Comparison of ENCODE assay signal across 8 cellular contexts in the genomic region with DNA sequence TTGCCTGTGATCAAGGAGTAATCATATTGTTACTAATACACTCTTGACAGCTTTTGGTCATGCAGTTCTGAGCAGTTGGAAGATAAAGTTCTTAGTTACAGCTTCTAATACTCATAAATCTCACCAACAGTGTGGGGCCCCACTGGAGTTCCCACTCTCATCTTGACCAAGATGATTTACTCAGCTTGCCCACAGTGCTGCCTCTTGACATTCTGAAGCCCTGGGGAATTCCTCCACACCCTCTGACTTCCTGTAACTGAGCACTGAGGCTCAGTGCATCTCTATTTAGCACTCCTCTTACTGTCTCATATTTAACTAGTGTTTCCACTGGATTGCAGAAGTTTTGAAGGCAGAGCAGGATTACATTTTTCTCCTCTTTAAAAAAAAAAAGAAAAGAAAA. TPM values are rescaled to one million over a fixed set of nuclear protein-coding genes. Genes with fewer than 3 reads are reported as not detected.
DNase-seq lines count a peak whose midpoint lies in the region; ATAC-seq, FAIRE-seq and TF ChIP-seq lines count a peak whose summit lies in the region.

No MANE protein-coding gene starts in this region.

- no peak for TF ChIP-seq POLR2A in transverse colon (IDR thresholded peaks at IDR 0.05)

- intact Hi-C loops in transverse colon (cut with DNase I; ENCODE audit: low total_unique reads) = no loop called here

- H3K9me3 Mint-ChIP-seq in brain (no peaks in the 10 kb centered on the region), neural crest cell (no peaks in the 10 kb centered on the region)

- no peak for TF ChIP-seq EP300 in transverse colon (IDR thresholded peaks at IDR 0.05; ENCODE audit: low read depth)

- TF ChIP-seq CTCF in brain (conservative IDR thresholded peaks at IDR 0.05) = no peak
- no peak for TF ChIP-seq CTCF in neural crest cell (conservative IDR thresholded peaks at IDR 0.05)
- no peak for TF ChIP-seq CTCF in transverse colon (IDR thresholded peaks at IDR 0.05)

- peak overlapping the region; percentile 94 to 97 (median 96) for H3K27ac ChIP-seq in transverse colon

- no peak overlapping the region for H3K4me3 ChIP-seq in transverse colon

- ATAC-seq in HG03432 (IDR thresholded peaks at IDR 0.05; ENCODE audit: unreplicated experiment) = peak; percentile 62

- H3K27me3 Mint-ChIP-seq in brain (peaks cover 28% of the 10 kb centered on the region), neural crest cell (ENCODE audit: low read depth) (no peaks in the 10 kb centered on the region)

- H3K27ac Mint-ChIP-seq in brain (peak overlapping the region in 3 of 5 experiments; percentile 84 to 99 (median 94)), neural crest cell (ENCODE audit: unreplicated experiment) (no peak overlapping the region)

- peak; percentile 65 for DNase-seq in Ammon's horn (ENCODE audit: low spot score)
- DNase-seq in GM19239 (ENCODE audit: insufficient read length, low spot score) = no peak
- peak in 4 of 5 experiments; percentile 51 to 77 (median 62) for DNase-seq in T-helper 2 cell
- no peak for DNase-seq in neural crest cell (ENCODE audit: low read depth, low spot score)
- peak; percentile 51 for DNase-seq in transverse colon
- no peak for DNase-seq in NCI-H1092 treated with DMSO at 0.1 percent for 48 hours (lab: John Stamatoyannopoulos, UW)

- H3K36me3 Mint-ChIP-seq in brain (peaks cover 1% of the 10 kb centered on the region), neural crest cell (ENCODE audit: low read depth) (no peaks in the 10 kb centered on the region)

- in situ Hi-C loops in transverse colon (cut with MboI; ENCODE audit: low pct_ligation_motif_present in 1 of 4, low pct_unique_long_range_greater_than_20kb in 1 of 4, low sequenced_read_pairs in 3 of 4) = no loop called here

- FAIRE-seq in GM19239 (lab: Jason Lieb, UNC) = peak; percentile 93

- H3K4me1 Mint-ChIP-seq in brain (peaks cover 85% of the 10 kb centered on the region), neural crest cell (peaks cover 70% of the 10 kb centered on the region)

- H3K9me3 ChIP-seq in transverse colon = no peaks in the 10 kb centered on the region

- H3K27me3 ChIP-seq in transverse colon = no peaks in the 10 kb centered on the region

- H3K4me1 ChIP-seq in transverse colon = peaks cover 28 to 76% (median 50%) of the 10 kb centered on the region in 4 donors

- no peaks in the 10 kb centered on the region for H3K36me3 ChIP-seq in transverse colon

- peak overlapping the region in 4 of 5 experiments; percentile 24 to 85 (median 62) for H3K4me3 Mint-ChIP-seq in brain
- peak overlapping the region; percentile 71 for H3K4me3 Mint-ChIP-seq in neural crest cell

RNA-seq across cellular contexts. Expression of a gene that starts 1.9 kb away (rescaled TPM):
- 76.3 TPM for polyA plus RNA-seq in brain (ENCODE audit: insufficient read depth, low read depth, low replicate concordance)
- total RNA-seq in neural crest cell = 59.2 and 59.9 TPM in 2 replicates
- 100 to 1,000 TPM in 2 of 4 donors, 10 to 100 TPM in 2; 22.7 to 130 (median 68.0) TPM for total RNA-seq in transverse colon

RNA-seq across cellular contexts. Expression of a gene that starts 2.6 kb away (rescaled TPM):
- 19.0 TPM for polyA plus RNA-seq in brain (ENCODE audit: insufficient read depth, low read depth, low replicate concordance)
- 75.6 and 78.8 TPM in 2 replicates for total RNA-seq in neural crest cell
- total RNA-seq in transverse colon = 10 to 100 TPM; 30.6 to 86.0 (median 47.2) TPM

RNA-seq across cellular contexts. Expression of a gene that starts 30.7 kb away (rescaled TPM):
- polyA plus RNA-seq in brain (ENCODE audit: insufficient read depth, low read depth, low replicate concordance) = 2.5 TPM
- 18.5 and 21.3 TPM in 2 replicates for total RNA-seq in neural crest cell
- total RNA-seq in transverse colon = 10 to 100 TPM; 15.5 to 53.2 (median 39.9) TPM

RNA-seq across cellular contexts. Expression of a gene that starts 39.6 kb away (rescaled TPM):
- 0.15 TPM for polyA plus RNA-seq in brain (ENCODE audit: insufficient read depth, low read depth, low replicate concordance)
- total RNA-seq in neural crest cell (3.8 and 4.2 TPM in 2 replicates), transverse colon (under 1 TPM in 1 of 4 donors, not detected in 3; 0.27 TPM)

Comparison
In these comparisons a context has a peak if more than half of its experiments do, and no peak if none do; other contexts are left out.
1. DNase-seq: peak in Ammon's horn (single experiment), T-helper 2 cell (4 of 5) and transverse colon (single experiment); none in GM19239 (single experiment), neural crest cell (single experiment) and NCI-H1092 treated with DMSO at 0.1 percent for 48 hours (single experiment).